In genomic region chr15:31365655-31366127, GRCh38 we compare ENCODE assay signal across 8 cellular contexts. TPM values are rescaled to one million over a fixed set of nuclear protein-coding genes. Genes with fewer than 3 reads are reported as not detected.
DNase-seq lines count a peak whose midpoint lies in the region; ATAC-seq and TF ChIP-seq lines count a peak whose summit lies in the region.

No MANE protein-coding gene starts in this region.

- H3K36me3 ChIP-seq in ascending aorta (no peaks in the 10 kb centered on the region), skeletal muscle tissue (ENCODE audit: control insufficient read depth in 3 of 3, insufficient read depth in 3 of 3, low read length in 3 of 3) (no peaks in the 10 kb centered on the region), PC-9 (ENCODE audit: low read depth) (no peaks in the 10 kb centered on the region)

- intact Hi-C loops in ascending aorta (cut with DNase I) = loop anchor here (1.0 to 2.0 kb wide), 6 partner anchors 27 to 123 kb away; partner anchors contain the start of gene KLF13
- intact Hi-C loops in PC-9 (cut with micrococcal nuclease; ENCODE audit: unreplicated experiment) = no loop called here

- no peaks in the 10 kb centered on the region for H3K9me3 ChIP-seq in ascending aorta
- no peaks in the 10 kb centered on the region for H3K9me3 ChIP-seq in skeletal muscle tissue (ENCODE audit: control insufficient read depth in 3 of 3, low read length in 3 of 3)
- H3K9me3 ChIP-seq in PC-9 (ENCODE audit: insufficient read depth, low read depth) = no peaks in the 10 kb centered on the region

- no peaks in the 10 kb centered on the region for H3K27me3 ChIP-seq in ascending aorta
- H3K27me3 ChIP-seq in skeletal muscle tissue (ENCODE audit: control insufficient read depth in 3 of 3, insufficient read depth in 3 of 3, low read length in 3 of 3) = no peaks in the 10 kb centered on the region
- peaks cover 45% of the 10 kb centered on the region; the same call in 1 of the 2 replicates for H3K27me3 ChIP-seq in PC-9 (ENCODE audit: insufficient read depth, low read depth)

- DNase-seq in T-helper 22 cell (ENCODE audit: low read depth) = peak; percentile 54
- DNase-seq in ascending aorta (ENCODE audit: low spot score in 2 of 2) = peak; percentile 88 to 98
- peak; percentile 83 to 96 for DNase-seq in hippocampal formation (lab: John Stamatoyannopoulos, UW)
- DNase-seq in PC-9 = no peak
- DNase-seq in RKO (ENCODE audit: low spot score) = no peak

- H3K27ac ChIP-seq in ascending aorta = peak overlapping the region; percentile 74 to 79
- peak overlapping the region; percentile 90 for H3K27ac ChIP-seq in skeletal muscle tissue (ENCODE audit: low read depth, low read length)
- H3K27ac ChIP-seq in PC-9 = no peak overlapping the region

- H3K79me2 ChIP-seq in PC-9 (ENCODE audit: low read depth) = no peaks in the 10 kb centered on the region

- H3K4me2 ChIP-seq in PC-9 = no peak overlapping the region

- ATAC-seq in GM18868 (IDR thresholded peaks at IDR 0.05; ENCODE audit: unreplicated experiment) (peak; percentile 64), HG03432 (IDR thresholded peaks at IDR 0.05; ENCODE audit: unreplicated experiment) (peak; percentile 62)

- TF ChIP-seq CTCF in ascending aorta (IDR thresholded peaks at IDR 0.05) = peak; percentile 20 to 63 (median 52)
- no peak for TF ChIP-seq CTCF in PC-9 (conservative IDR thresholded peaks at IDR 0.05)

- CTCF ChIA-PET in PC-9 (lab: Charles Lee) = no interaction called here

- peak overlapping the region; percentile 72 to 92 (median 88) for H3K9ac ChIP-seq in skeletal muscle tissue (ENCODE audit: low read depth in 1 of 3, low read length in 3 of 3)

- no peaks in the 10 kb centered on the region for H4K20me1 ChIP-seq in PC-9 (ENCODE audit: insufficient read depth)

- no TSS peak for BruUV-seq in PC-9 (replicated peaks; lab: Mats Ljungman, UMichigan)

- H3K4me1 ChIP-seq in ascending aorta = peaks cover 15 to 38% of the 10 kb centered on the region in 2 donors
- peaks cover 71 to 80% (median 73%) of the 10 kb centered on the region in 3 donors for H3K4me1 ChIP-seq in skeletal muscle tissue (ENCODE audit: control insufficient read depth in 3 of 3, insufficient read depth in 3 of 3, low read length in 3 of 3)
- no peaks in the 10 kb centered on the region for H3K4me1 ChIP-seq in PC-9 (replicated peaks; ENCODE audit: insufficient read depth)

- H3K4me3 ChIP-seq in ascending aorta (peak overlapping the region; percentile 18 to 58), skeletal muscle tissue (ENCODE audit: low read length in 3 of 3) (peak overlapping the region; percentile 62 to 78 (median 71)), PC-9 (no peak overlapping the region)

- no peaks in the 10 kb centered on the region for H3K9me2 ChIP-seq in PC-9 (ENCODE audit: insufficient read depth)

- H3F3A ChIP-seq in PC-9 (ENCODE audit: insufficient read depth, low read depth) = no peaks in the 10 kb centered on the region

- POLR2A ChIA-PET in PC-9 (lab: Charles Lee; ENCODE audit: unreplicated experiment) = no interaction called here

- H2AFZ ChIP-seq in PC-9 = no peak overlapping the region

RNA-seq across cellular contexts. Expression of gene KLF13, which starts 39.1 kb away (rescaled TPM):
- 235 TPM for total RNA-seq in ascending aorta
- total RNA-seq in skeletal muscle tissue = 20.4 TPM
- 2.5 and 3.4 TPM in 2 replicates for total RNA-seq in PC-9 (2021)

Comparison
In these comparisons a context has a peak if more than half of its experiments do, and no peak if none do; other contexts are left out.
1. DNase-seq: peak in T-helper 22 cell (single experiment), ascending aorta (2 of 2) and hippocampal formation (2 of 2); none in PC-9 (0 of 2) and RKO (single experiment).
2. RNA of gene KLF13, which starts 39.1 kb away (total RNA-seq): 235 TPM in ascending aorta (single experiment); 20.4 TPM in skeletal muscle tissue (single experiment) and 2.5 to 3.4 TPM in PC-9; every median in the first group is over 10 times any median in the second.